Comparison of ENCODE assay signal across 13 cellular contexts in the genomic region with DNA sequence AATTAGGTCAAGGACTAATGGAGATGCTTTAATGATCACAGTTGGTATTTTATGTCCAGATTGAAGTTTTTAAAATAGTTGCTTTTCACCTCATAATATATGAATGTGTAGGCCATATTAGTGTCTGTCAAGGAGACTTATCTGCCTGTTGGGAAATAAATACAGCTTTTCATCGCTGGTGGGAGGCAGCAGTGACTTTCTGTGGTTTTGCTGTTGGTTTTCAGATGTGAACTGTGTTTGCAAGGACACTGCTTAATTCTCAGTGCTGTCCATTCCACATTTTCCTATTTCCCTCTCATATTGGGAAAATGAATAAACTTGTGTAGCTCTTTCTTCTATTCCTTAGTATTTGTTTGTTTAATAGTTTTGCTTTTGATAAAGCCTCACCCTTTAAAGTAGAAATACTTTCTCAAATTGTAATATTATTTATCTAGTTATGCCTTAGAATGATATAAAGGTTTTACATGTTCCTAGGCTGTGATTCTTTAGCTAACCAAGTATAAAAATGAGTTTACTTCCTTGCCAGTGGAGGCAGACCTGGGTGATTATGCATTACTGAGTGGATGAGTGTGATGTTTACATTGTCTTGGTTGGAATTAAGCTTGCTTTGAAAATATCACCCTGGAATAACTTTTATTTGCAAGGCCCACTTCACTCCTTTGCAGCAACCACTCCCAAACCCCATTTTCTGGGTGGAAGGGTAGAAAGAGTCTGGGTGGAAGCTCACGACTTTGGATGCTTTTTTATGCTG. TPM values are rescaled to one million over a fixed set of nuclear protein-coding genes. Genes with fewer than 3 reads are reported as not detected.
DNase-seq lines count a peak whose midpoint lies in the region; ATAC-seq, FAIRE-seq and TF ChIP-seq lines count a peak whose summit lies in the region.
"Had no signal": no experiment of that assay in that cellular context is flagged by ENCODE, and none has a peak within 500 bp of the region (broad histone marks: within the 10 kb centered on the region; RNA-seq: fewer than 3 reads in every experiment).

No MANE protein-coding gene starts in this region.

- TF ChIP-seq CTCF in bronchial epithelial cell (IDR thresholded peaks at IDR 0.05; ENCODE audit: insufficient read depth, low read length, severe bottlenecking), result no peak

- H3K4me3 ChIP-seq in bronchial epithelial cell (ENCODE audit: low read depth, low read length), result no peak overlapping the region
- H3K4me3 ChIP-seq: lung, MG63 had no signal

- ATAC-seq in GM19351 (IDR thresholded peaks at IDR 0.05; ENCODE audit: unreplicated experiment) (no peak), HG02642 (IDR thresholded peaks at IDR 0.05; ENCODE audit: poor library complexity, unreplicated experiment) (no peak)

- H3K27me3 ChIP-seq in bronchial epithelial cell (ENCODE audit: control insufficient read depth, insufficient read depth, low read length), result no peaks in the 10 kb centered on the region

- FAIRE-seq in HTR-8/SVneo (lab: Jason Lieb, UNC) (peak; percentile 23), bronchial epithelial cell (lab: Jason Lieb, UNC) (no peak)

- no peaks in the 10 kb centered on the region for H3K36me3 ChIP-seq in bronchial epithelial cell (ENCODE audit: control insufficient read depth, insufficient read depth, low read length)
- H3K36me3 ChIP-seq: MG63 had no signal

- peak; percentile 54 for DNase-seq in DMS53 (lab: John Stamatoyannopoulos, UW)
- no peak for DNase-seq in HTR-8/SVneo (ENCODE audit: insufficient read length, low spot score)
- DNase-seq in bronchial epithelial cell (ENCODE audit: low read depth), result peak; percentile 25
- DNase-seq in myocyte (ENCODE audit: low read depth), result peak; percentile 9
- no peak for DNase-seq in activated CD4-positive, alpha-beta T cell treated with anti-CD3 and anti-CD28 coated beads, Interleukin-2, amount 50 U/mL, for 1 hour
- DNase-seq in activated naive CD4-positive, alpha-beta T cell (lab: John Stamatoyannopoulos, UW), result no peak
- DNase-seq: activated CD4-positive, CD25-positive, alpha-beta regulatory T cell; activated naive CD8-positive, alpha-beta T cell treated with anti-CD3 and anti-CD28 coated beads, Interleukin-2, amount 10 ng/mL, durations not matched to agents 7 days and 5 days; MG63; nucleus accumbens had no signal

RNA-seq across cellular contexts. Expression of gene PLCB4, which starts 3.3 kb away (rescaled TPM):
- total RNA-seq in bronchial epithelial cell (1.6 and 2.0 TPM in 2 replicates), myocyte (1.2 and 5.3 TPM in 2 replicates)
- polyA plus RNA-seq in myocyte (2012), result 7.6 TPM
- total RNA-seq: activated naive CD8-positive, alpha-beta T cell treated with anti-CD3 and anti-CD28 coated beads, Interleukin-2, amount 10 ng/mL, durations not matched to agents 7 days and 5 days had no signal

Comparison
In these comparisons a context has a peak if more than half of its experiments do, and no peak if none do; other contexts are left out.
1. DNase-seq: peak in DMS53 (single experiment), bronchial epithelial cell (single experiment) and myocyte (single experiment); none in HTR-8/SVneo (single experiment), activated CD4-positive, alpha-beta T cell treated with anti-CD3 and anti-CD28 coated beads, Interleukin-2, amount 50 U/mL, for 1 hour (single experiment) and activated naive CD4-positive, alpha-beta T cell (0 of 4).